In genomic region chr4:16198271-16198670, GRCh38 we compare ENCODE assay signal across 1 cellular context.
TF ChIP-seq lines count a peak whose summit lies in the region.

No MANE protein-coding gene starts in this region.

TF ChIP-seq in GM23338, 12 proteins besides CTCF, POLR2A, EP300 and RAD21 (continued from another document):
- no peak for TF ChIP-seq ZNF462 (CRISPR knock-in tag; IDR thresholded peaks at IDR 0.05)
- TF ChIP-seq STAT1 (IDR thresholded peaks at IDR 0.05; ENCODE audit: unreplicated experiment) = no peak
